In genomic region chr3:158845748-158846350, GRCh38 we compare ENCODE assay signal across 8 cellular contexts. TPM values are rescaled to one million over a fixed set of nuclear protein-coding genes. Genes with fewer than 3 reads are reported as not detected.
DNase-seq lines count a peak whose midpoint lies in the region; ATAC-seq and TF ChIP-seq lines count a peak whose summit lies in the region.

No MANE protein-coding gene starts in this region.

- no peaks in the 10 kb centered on the region for H3K79me2 ChIP-seq in OCI-LY7 (ENCODE audit: insufficient read depth, low read depth, low read length)

- POLR2A ChIA-PET in OCI-LY7 (lab: Charles Lee), result interaction anchor here (0.6 kb wide), 1 partner anchor 1657 kb away, joined by 3 read pairs; no protein-coding TSS in a partner anchor

- no peak overlapping the region for H3K27ac ChIP-seq in OCI-LY7 (ENCODE audit: low read depth, low read length, poor library complexity, severe bottlenecking)
- H3K27ac ChIP-seq in brain microvascular endothelial cell, result no peak overlapping the region
- H3K27ac ChIP-seq in uterus, result no peak overlapping the region

- H3K27me3 ChIP-seq in brain microvascular endothelial cell (replicated peaks) (no peaks in the 10 kb centered on the region), uterus (no peaks in the 10 kb centered on the region)

- H3K4me2 ChIP-seq in OCI-LY7 (ENCODE audit: low read length), result no peak overlapping the region

- ATAC-seq in GM19372 (IDR thresholded peaks at IDR 0.05; ENCODE audit: low read depth, unreplicated experiment) (peak; percentile 46), left lobe of liver (peak; percentile 89)

- no peak overlapping the region for H2AFZ ChIP-seq in OCI-LY7 (ENCODE audit: low read length)

- BruUV-seq in OCI-LY7 (replicated peaks; lab: Mats Ljungman, UMichigan), result no TSS peak

- no peak for TF ChIP-seq POLR2A in uterus (IDR thresholded peaks at IDR 0.05)

- intact Hi-C loops in OCI-LY7 (cut with micrococcal nuclease; ENCODE audit: unreplicated experiment), result no loop called here
- intact Hi-C loops in uterus (cut with DNase I; ENCODE audit: low total_unique reads), result loop anchor here (10.0 kb wide), 1 partner anchor 409 kb away; no protein-coding TSS in a partner anchor

- peak; percentile 67 for DNase-seq in DMS53 (lab: John Stamatoyannopoulos, UW)
- DNase-seq in HuH-7.5 (ENCODE audit: low spot score), result peak; percentile 35
- DNase-seq in OCI-LY7 (ENCODE audit: low spot score), result peak; percentile 61
- DNase-seq in brain microvascular endothelial cell, result no peak
- no peak for DNase-seq in left lobe of liver (ENCODE audit: low spot score)
- no peak for DNase-seq in uterus
- DNase-seq in 8988T, result no peak

- H3K9me3 ChIP-seq in OCI-LY7 (ENCODE audit: low read length) (no peaks in the 10 kb centered on the region), uterus (no peaks in the 10 kb centered on the region)

- H4K20me1 ChIP-seq in OCI-LY7 (ENCODE audit: insufficient read depth, low read length), result no peaks in the 10 kb centered on the region

- H3K4me3 ChIP-seq in OCI-LY7 (ENCODE audit: low read depth, low read length, poor library complexity, severe bottlenecking) (no peak overlapping the region), brain microvascular endothelial cell (ENCODE audit: low read depth, low read length) (no peak overlapping the region), uterus (no peak overlapping the region)

- TF ChIP-seq CTCF in OCI-LY7 (conservative IDR thresholded peaks at IDR 0.05; ENCODE audit: low read length) (peak; percentile 89), brain microvascular endothelial cell (IDR thresholded peaks at IDR 0.05; ENCODE audit: low read depth, low read length, missing control alignments) (peak; percentile 72), uterus (IDR thresholded peaks at IDR 0.05) (peak; percentile 51 to 68 (median 60))

- in situ Hi-C loops in brain microvascular endothelial cell (cut with HindIII; ENCODE audit: low pct_ligation_motif_present, low sequenced_read_pairs), result loop anchor here (25.0 kb wide), 1 partner anchor 416 kb away; no protein-coding TSS in a partner anchor

- H3K9me2 ChIP-seq in OCI-LY7 (ENCODE audit: insufficient read depth, low read length), result no peaks in the 10 kb centered on the region

- H3K4me1 ChIP-seq in OCI-LY7 (ENCODE audit: insufficient read depth, low read length, poor library complexity, severe bottlenecking) (no peaks in the 10 kb centered on the region), uterus (no peaks in the 10 kb centered on the region)

- CTCF ChIA-PET in OCI-LY7 (lab: Charles Lee; ENCODE audit: unreplicated experiment), result no interaction called here

- H3K36me3 ChIP-seq in OCI-LY7 (ENCODE audit: insufficient read depth, low read length) (no peaks in the 10 kb centered on the region), brain microvascular endothelial cell (replicated peaks) (no peaks in the 10 kb centered on the region), uterus (no peaks in the 10 kb centered on the region)

RNA-seq across cellular contexts. Expression of gene MFSD1, which starts 44.0 kb away (rescaled TPM):
- 19.8 and 26.0 TPM in 2 replicates for total RNA-seq in OCI-LY7 (2014; rRNA removed; shearing (Covaris generic))
- total RNA-seq in OCI-LY7 (2022), result 22.7 and 27.3 TPM in 2 replicates
- total RNA-seq in left lobe of liver, result 28.5 TPM
- 100 to 1,000 TPM in 3 of 4 donors, 10 to 100 TPM in 1; 52.0 to 152 (median 104) TPM for total RNA-seq in uterus

Comparison
In these comparisons a context has a peak if more than half of its experiments do, and no peak if none do; other contexts are left out.
1. DNase-seq: peak in DMS53 (single experiment), HuH-7.5 (single experiment) and OCI-LY7 (single experiment); none in brain microvascular endothelial cell (single experiment), left lobe of liver (single experiment), uterus (0 of 2) and 8988T (single experiment).
2. Peak in every context shown above with its lines, with median percentiles within 50 percentile points of each other: CTCF ChIP-seq.